Comparison of ENCODE assay signal across 15 cellular contexts in genomic region chr15:64500695-64501395, GRCh38. TPM values are rescaled to one million over a fixed set of nuclear protein-coding genes. Genes with fewer than 3 reads are reported as not detected.
A peak's percentile ranks its signal among the peaks of the same experiment; 100 is the strongest.
DNase-seq lines count a peak whose midpoint lies in the region; ATAC-seq and TF ChIP-seq lines count a peak whose summit lies in the region.
"Had no signal": no experiment of that assay in that cellular context is flagged by ENCODE, and none has a peak within 500 bp of the region (broad histone marks: within the 10 kb centered on the region; RNA-seq: fewer than 3 reads in every experiment).

No MANE protein-coding gene starts in this region.

- H3K9me3 Mint-ChIP-seq in natural killer cell: no peaks in the 10 kb centered on the region
- H3K9me3 Mint-ChIP-seq in natural killer cell treated with Interleukin-12 subunit alpha and Interleukin-12 subunit beta and Interleukin-15 and Interleukin-18, amount 100 ng/mL, for 72 hours: no peaks in the 10 kb centered on the region
- no peaks in the 10 kb centered on the region for H3K9me3 Mint-ChIP-seq in WTC11
- no peaks in the 10 kb centered on the region for H3K9me3 Mint-ChIP-seq in mesothelial cell of epicardium

- H3K36me3 Mint-ChIP-seq in natural killer cell (peaks cover 18% of the 10 kb centered on the region), WTC11 (peaks cover 29% of the 10 kb centered on the region), mesothelial cell of epicardium (peaks cover 33% of the 10 kb centered on the region)
- peaks cover 9% of the 10 kb centered on the region for H3K36me3 Mint-ChIP-seq in natural killer cell treated with Interleukin-12 subunit alpha and Interleukin-12 subunit beta and Interleukin-15 and Interleukin-18, amount 100 ng/mL, for 72 hours

- no peaks in the 10 kb centered on the region for H3K27me3 Mint-ChIP-seq in natural killer cell (ENCODE audit: low read depth in 2 of 2)
- H3K27me3 Mint-ChIP-seq in natural killer cell treated with Interleukin-12 subunit alpha and Interleukin-12 subunit beta and Interleukin-15 and Interleukin-18, amount 100 ng/mL, for 72 hours: no peaks in the 10 kb centered on the region
- H3K27me3 Mint-ChIP-seq in WTC11 (ENCODE audit: low read depth): no peaks in the 10 kb centered on the region
- H3K27me3 Mint-ChIP-seq in mesothelial cell of epicardium (ENCODE audit: low read depth): no peaks in the 10 kb centered on the region

- CTCF ChIA-PET in WTC11 (lab: Charles Lee): interaction anchor here (0.7 kb wide), 1 partner anchor 151 kb away, joined by 3 read pairs; no protein-coding TSS in a partner anchor

- intact Hi-C loops in natural killer cell (cut with micrococcal nuclease): no loop called here

- ATAC-seq in natural killer cell (no peak), WTC11 (no peak), HG02678 (IDR thresholded peaks at IDR 0.05; ENCODE audit: unreplicated experiment) (no peak), GM18520 (IDR thresholded peaks at IDR 0.05; ENCODE audit: unreplicated experiment) (no peak)
- no peak for ATAC-seq in natural killer cell treated with Interleukin-12 subunit alpha and Interleukin-12 subunit beta and Interleukin-15 and Interleukin-18, amount 100 ng/mL, for 72 hours

- no peak for TF ChIP-seq CTCF in natural killer cell (IDR thresholded peaks at IDR 0.05)
- no peak for TF ChIP-seq CTCF in WTC11 (IDR thresholded peaks at IDR 0.05)
- TF ChIP-seq CTCF in mesothelial cell of epicardium (IDR thresholded peaks at IDR 0.05; ENCODE audit: unreplicated experiment): no peak

- H3K4me1 Mint-ChIP-seq in natural killer cell (peaks cover 52 to 60% of the 10 kb centered on the region in 2 donors), WTC11 (peaks cover 25% of the 10 kb centered on the region), mesothelial cell of epicardium (peaks cover 29% of the 10 kb centered on the region)
- H3K4me1 Mint-ChIP-seq in natural killer cell treated with Interleukin-12 subunit alpha and Interleukin-12 subunit beta and Interleukin-15 and Interleukin-18, amount 100 ng/mL, for 72 hours (ENCODE audit: low read depth in 2 of 2): peaks cover 48 to 51% of the 10 kb centered on the region in 2 donors

- POLR2A ChIA-PET in WTC11 (lab: Charles Lee): no interaction called here

- H3K4me3 Mint-ChIP-seq in natural killer cell (no peak overlapping the region), WTC11 (no peak overlapping the region), mesothelial cell of epicardium (no peak overlapping the region)
- H3K4me3 Mint-ChIP-seq in natural killer cell treated with Interleukin-12 subunit alpha and Interleukin-12 subunit beta and Interleukin-15 and Interleukin-18, amount 100 ng/mL, for 72 hours: no peak overlapping the region

- H3K27ac Mint-ChIP-seq in natural killer cell (peak overlapping the region; percentile 29 to 85), WTC11 (peak overlapping the region; percentile 55; the same call in 1 of the 2 replicates), mesothelial cell of epicardium (peak overlapping the region; percentile 21)
- H3K27ac Mint-ChIP-seq in natural killer cell treated with Interleukin-12 subunit alpha and Interleukin-12 subunit beta and Interleukin-15 and Interleukin-18, amount 100 ng/mL, for 72 hours: no peak overlapping the region

- DNase-seq in natural killer cell: no peak
- no peak for DNase-seq in natural killer cell treated with Interleukin-12 subunit alpha and Interleukin-12 subunit beta and Interleukin-15 and Interleukin-18, amount 100 ng/mL, for 72 hours (ENCODE audit: low spot score)
- DNase-seq in WTC11 (ENCODE audit: low spot score): no peak
- DNase-seq in mesothelial cell of epicardium (ENCODE audit: low spot score in 2 of 2, unreplicated experiment in 2 of 2): no peak
- no peak for DNase-seq in NCI-H146 (lab: John Stamatoyannopoulos, UW)
- DNase-seq in NCI-H1105 treated with DMSO at 0.1 percent for 48 hours (lab: John Stamatoyannopoulos, UW): no peak
- DNase-seq: activated CD4-positive, CD25-positive, alpha-beta regulatory T cell; cortex of kidney; H7; IMR-90; NCI-H1930; ovary; stimulated activated CD4-positive, alpha-beta T cell treated with anti-CD3 and anti-CD28 coated beads, Interleukin-1b, Interleukin-23, amount 100 ng/mL, for 48 hours had no signal

TF ChIP-seq in WTC11, 78 proteins besides CTCF, POLR2A, EP300 and RAD21:
- no peak for TF ChIP-seq GABPB1 (CRISPR knock-in tag; IDR thresholded peaks at IDR 0.05)
- no peak for TF ChIP-seq KAT7 (CRISPR knock-in tag; IDR thresholded peaks at IDR 0.05; ENCODE audit: borderline replicate concordance)
- no peak for TF ChIP-seq TEAD4 (CRISPR knock-in tag; IDR thresholded peaks at IDR 0.05)
TF ChIP-seq in WTC11: peak in this region for 0.

RNA-seq across cellular contexts. Expression of gene ZNF609, which starts 40.5 kb away (rescaled TPM):
- 10 to 100 TPM; 40.3 to 59.7 (median 55.3) TPM for total RNA-seq in natural killer cell
- total RNA-seq in natural killer cell treated with Interleukin-12 subunit alpha and Interleukin-12 subunit beta and Interleukin-15 and Interleukin-18, amount 100 ng/mL, for 72 hours: 10 to 100 TPM; 36.9 to 67.6 TPM
- 45.9 to 47.4 TPM (median 46.3 TPM) in 3 replicates for total RNA-seq in WTC11 (2021)
- 75.4 to 77.1 TPM (median 76.0 TPM) in 3 replicates for total RNA-seq in mesothelial cell of epicardium

Comparison
In these comparisons a context has a peak if more than half of its experiments do, and no peak if none do; other contexts are left out.
1. H3K27ac Mint-ChIP-seq: peak in natural killer cell (2 of 2), WTC11 (single experiment) and mesothelial cell of epicardium (single experiment); none in natural killer cell treated with Interleukin-12 subunit alpha and Interleukin-12 subunit beta and Interleukin-15 and Interleukin-18, amount 100 ng/mL, for 72 hours (0 of 2).